8 cellular contexts compared by ENCODE assay signal in the genomic region with DNA sequence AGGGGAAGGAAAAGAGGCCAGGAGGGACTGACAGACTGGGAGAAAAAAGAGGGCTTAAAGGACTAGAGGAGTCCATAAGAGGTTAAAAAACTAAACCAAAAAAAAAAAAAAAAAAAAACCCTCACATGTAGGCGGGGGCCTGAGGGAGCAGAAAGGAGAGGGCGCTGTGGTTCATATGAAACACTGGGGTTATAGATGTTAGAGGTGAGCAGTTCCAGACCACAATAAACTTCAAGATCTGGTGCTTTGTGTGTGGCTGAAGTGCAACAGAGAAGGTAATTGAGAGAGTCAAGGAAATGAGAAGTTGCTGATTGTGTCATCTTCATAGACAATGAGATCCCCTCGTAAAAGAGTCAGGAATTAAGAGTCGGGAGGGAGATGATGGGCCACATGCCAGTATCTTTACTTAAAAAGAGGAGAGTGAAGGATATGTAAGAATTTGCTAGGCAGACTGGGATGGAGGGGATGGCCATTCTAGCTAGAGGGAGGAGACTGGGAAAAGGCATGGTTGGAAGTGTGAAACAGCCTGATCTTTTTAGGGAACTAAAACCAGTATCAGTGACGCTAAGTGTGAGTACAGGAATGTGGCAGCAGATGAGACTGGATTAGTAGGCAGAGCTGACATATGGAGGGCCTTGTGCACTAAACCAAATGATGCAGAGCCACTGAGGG. TPM values are rescaled to one million over a fixed set of nuclear protein-coding genes. Genes with fewer than 3 reads are reported as not detected.
DNase-seq lines count a peak whose midpoint lies in the region; ATAC-seq, FAIRE-seq and TF ChIP-seq lines count a peak whose summit lies in the region.

No MANE protein-coding gene starts in this region.

- RAD21 ChIA-PET in GM12878 (lab: Charles Lee; ENCODE audit: unreplicated experiment): interaction anchor here (0.7 to 2.3 kb wide), 5 partner anchors 17 to 138 kb away, joined by 3 to 9 read pairs (median 4); no protein-coding TSS in a partner anchor

- no peaks in the 10 kb centered on the region for H4K20me1 ChIP-seq in GM12878 (ENCODE audit: control insufficient read depth, insufficient read depth)

- H3K27me3 Mint-ChIP-seq in CD4-positive, alpha-beta memory T cell: no peaks in the 10 kb centered on the region

- POLR2A ChIA-PET in CD4-positive, alpha-beta memory T cell (lab: Charles Lee; ENCODE audit: partially characterized antibody): interaction anchor here (1.1 to 2.6 kb wide), 2 partner anchors 17 to 19 kb away, joined by 3 to 17 read pairs; a partner anchor contains a TSS
- POLR2A ChIA-PET in GM12878 (lab: Charles Lee): interaction anchor here (0.7 to 2.0 kb wide), 5 partner anchors 16 to 24 kb away, joined by 3 to 10 read pairs (median 3); a partner anchor contains a TSS

- peak; percentile 82 for FAIRE-seq in GM12878 (lab: Jason Lieb, UNC)

- intact Hi-C loops in CD4-positive, alpha-beta memory T cell (cut with micrococcal nuclease): loop anchor here (2.0 kb wide), 1 partner anchor 18 kb away; a partner anchor contains a TSS
- intact Hi-C loops in GM12878 (cut with micrococcal nuclease; ENCODE audit: unreplicated experiment): loop anchor here (1.0 to 10.0 kb wide), 2 partner anchors 18 to 590 kb away; no protein-coding TSS in a partner anchor

- no peak overlapping the region for H3K4me3 ChIP-seq in CD4-positive, alpha-beta memory T cell (ENCODE audit: low read length in 2 of 2)
- H3K4me3 ChIP-seq in GM12878: no peak overlapping the region

- peak overlapping the region in 2 of 8 donors; percentile 14 to 56 for H3K4me3 Mint-ChIP-seq in CD4-positive, alpha-beta memory T cell

- TF ChIP-seq POLR2A in GM12878 (IDR thresholded peaks at IDR 0.05; ENCODE audit: low read depth, low read length): no peak

- no peaks in the 10 kb centered on the region for H3K9me3 ChIP-seq in CD4-positive, alpha-beta memory T cell (ENCODE audit: control insufficient read depth in 1 of 2, low read length in 2 of 2)
- H3K9me3 ChIP-seq in GM12878 (replicated peaks; ENCODE audit: control insufficient read depth, insufficient read depth, low read length): no peaks in the 10 kb centered on the region

- BruUV-seq in GM12878 (replicated peaks; lab: Mats Ljungman, UMichigan): no TSS peak

- TF ChIP-seq EP300 in GM12878 (IDR thresholded peaks at IDR 0.05; ENCODE audit: borderline replicate concordance in 1 of 2, control insufficient read depth in 1 of 2, low read depth in 2 of 2, low read length in 2 of 2): 0 out of 4 replicates have a peak, but pooled peaks of 1 of the 2 experiments have one; percentile 24

- DNase-seq in CD4-positive, alpha-beta memory T cell: peak; percentile 43 to 63 (median 55)
- peak; percentile 58 for DNase-seq in GM12878 (ENCODE audit: low read depth, low spot score)
- no peak for DNase-seq in hypothalamus (lab: John Stamatoyannopoulos, UW)
- no peak for DNase-seq in pons (ENCODE audit: low spot score)
- DNase-seq in NCI-H1092 treated with DMSO at 0.1 percent for 48 hours (lab: John Stamatoyannopoulos, UW): no peak
- no peak for DNase-seq in kidney glomerular epithelial cell (lab: John Stamatoyannopoulos, UW)

- H2AFZ ChIP-seq in GM12878 (ENCODE audit: control insufficient read depth, low read depth, low read length): peak overlapping the region; percentile 44

- no peaks in the 10 kb centered on the region for H3K27me3 ChIP-seq in CD4-positive, alpha-beta memory T cell (ENCODE audit: insufficient read depth, low read length)
- no peaks in the 10 kb centered on the region for H3K27me3 ChIP-seq in GM12878 (replicated peaks in 1 of 2; ENCODE audit: control insufficient read depth in 2 of 2, insufficient read depth in 2 of 2, low read length in 1 of 2)

- ATAC-seq in GM19372 (IDR thresholded peaks at IDR 0.05; ENCODE audit: low read depth, unreplicated experiment): peak; percentile 83
- peak; percentile 81 for ATAC-seq in HG03575 (IDR thresholded peaks at IDR 0.05; ENCODE audit: extremely low read depth, insufficient number of reproducible peaks, low FRiP score, unreplicated experiment)
- ATAC-seq in GM12878: peak; percentile 95

- peaks cover 0 to 1% (median 0%) of the 10 kb centered on the region in 8 donors for H3K9me3 Mint-ChIP-seq in CD4-positive, alpha-beta memory T cell

- peaks cover 5% of the 10 kb centered on the region for H3K4me1 ChIP-seq in CD4-positive, alpha-beta memory T cell (ENCODE audit: insufficient read depth, low read length)
- peaks cover 6% of the 10 kb centered on the region; the same call in 1 of the 2 replicates for H3K4me1 ChIP-seq in GM12878 (ENCODE audit: control insufficient read depth, insufficient read depth, low read length)

- CTCF ChIA-PET in CD4-positive, alpha-beta memory T cell (lab: Charles Lee; ENCODE audit: partially characterized antibody): interaction anchor here (0.6 to 1.4 kb wide), 6 partner anchors 9 to 129 kb away, joined by 3 to 4 read pairs (median 3); no protein-coding TSS in a partner anchor
- CTCF ChIA-PET in GM12878 (lab: Yijun Ruan, JAX): interaction anchor here (0.7 to 2.0 kb wide), 12 partner anchors 16 to 138 kb away, joined by 3 to 6 read pairs (median 4); no protein-coding TSS in a partner anchor

- peak; percentile 8 to 37 (median 25); a peak in 3 of 6 replicates for TF ChIP-seq CTCF in GM12878 (IDR thresholded peaks at IDR 0.05 in 2 of 3, conservative IDR thresholded peaks at IDR 0.05 in 1 of 3; ENCODE audit: control insufficient read depth in 2 of 3, extremely low read depth in 1 of 3, insufficient read depth in 1 of 3, low read depth in 3 of 3, low read length in 3 of 3)

- peak overlapping the region; percentile 6 to 81 (median 43) for H3K27ac Mint-ChIP-seq in CD4-positive, alpha-beta memory T cell

- H3K36me3 Mint-ChIP-seq in CD4-positive, alpha-beta memory T cell: no peaks in the 10 kb centered on the region

- H3K79me2 ChIP-seq in GM12878 (ENCODE audit: control insufficient read depth, insufficient read depth, low read length): no peaks in the 10 kb centered on the region

- peak overlapping the region; percentile 50 for H3K4me2 ChIP-seq in GM12878 (ENCODE audit: control insufficient read depth, insufficient read depth)

- TF ChIP-seq RAD21 in GM12878 (IDR thresholded peaks at IDR 0.05; ENCODE audit: insufficient read depth, low read depth, low read length): peak; percentile 42; the same call in 1 of the 2 replicates

- in situ Hi-C loops in GM12878 (cut with MboI): loop anchor here (5.0 kb wide), 1 partner anchor 47 kb away; no protein-coding TSS in a partner anchor

- H3K27ac ChIP-seq in CD4-positive, alpha-beta memory T cell (ENCODE audit: low read depth, low read length): no peak overlapping the region
- peak overlapping the region; percentile 20 for H3K27ac ChIP-seq in GM12878 (ENCODE audit: control insufficient read depth, insufficient read depth)

- SMC1A ChIA-PET in GM12878 (lab: Charles Lee; ENCODE audit: uncharacterized antibody, unreplicated experiment): interaction anchor here (0.7 to 5.9 kb wide), 8 partner anchors 18 to 138 kb away, joined by 3 to 51 read pairs (median 4); a partner anchor contains a TSS

- WGBS in GM12878 (ENCODE audit: insufficient coverage, insufficient replicate concordance, low lambda C conversion rate, missing lambda C conversion rate): 0% methylated on average over 5 of the region's 5 CpGs

- H3K4me1 Mint-ChIP-seq in CD4-positive, alpha-beta memory T cell: peaks cover 4 to 11% (median 9%) of the 10 kb centered on the region in 4 donors

- no peak overlapping the region for H3K9ac ChIP-seq in GM12878 (ENCODE audit: control insufficient read depth, insufficient read depth, low read length)

- no peaks in the 10 kb centered on the region for H3K36me3 ChIP-seq in CD4-positive, alpha-beta memory T cell (ENCODE audit: insufficient read depth, low read length)
- no peaks in the 10 kb centered on the region for H3K36me3 ChIP-seq in GM12878 (ENCODE audit: control insufficient read depth in 2 of 2, insufficient read depth in 2 of 2, low read length in 1 of 2)

TF ChIP-seq in GM12878, 131 proteins besides CTCF, POLR2A, EP300 and RAD21 (continues in another document):
- TF ChIP-seq MEF2B (IDR thresholded peaks at IDR 0.05; ENCODE audit: partially characterized antibody, poor library complexity, severe bottlenecking) (peak; percentile 14), EED (IDR thresholded peaks at IDR 0.05; ENCODE audit: low read depth) (peak; percentile 59; the same call in 1 of the 2 replicates), NR2C2 (IDR thresholded peaks at IDR 0.05; ENCODE audit: borderline replicate concordance, control insufficient read depth, insufficient read length, low read depth) (no peak), ATF7 (IDR thresholded peaks at IDR 0.05; ENCODE audit: low read depth) (peak; percentile 49; the same call in 1 of the 2 replicates), RBBP5 (conservative IDR thresholded peaks at IDR 0.05) (no peak), NR2F1 (conservative IDR thresholded peaks at IDR 0.05) (peak; percentile 70; the same call in 1 of the 2 replicates), ZSCAN29 (IDR thresholded peaks at IDR 0.05) (no peak), IKZF1 (conservative IDR thresholded peaks at IDR 0.05) (peak; percentile 80)

RNA-seq across cellular contexts. Expression of a gene that starts 18.4 kb away (rescaled TPM):
- total RNA-seq in CD4-positive, alpha-beta memory T cell: 100 to 1,000 TPM; 515 to 525 TPM
- 10 to 100 TPM; 18.3 to 39.0 TPM for polyA plus RNA-seq in CD4-positive, alpha-beta memory T cell
- 1,605 and 1,665 TPM in 2 replicates for total RNA-seq in GM12878 (2013; cell fraction: nucleolus; rRNA removed)
- total RNA-seq in GM12878 (2014; rRNA removed): 111 and 121 TPM in 2 replicates
- total RNA-seq in GM12878 (2014; rRNA removed; fragmentation: Illumina TruSeq; extraction: Trizol): 103 and 109 TPM in 2 replicates
- 150 and 163 TPM in 2 replicates for total RNA-seq in GM12878 (2021)
- polyA plus RNA-seq in GM12878 (2011; ENCODE audit: low read depth): 105 TPM
- 638 and 671 TPM in 2 replicates for polyA plus RNA-seq in GM12878 (2011; rRNA removed)
- polyA plus RNA-seq in GM12878 (2011; cell fraction: cytosol; rRNA removed): 393 and 417 TPM in 2 replicates
- 2,850 and 3,821 TPM in 2 replicates for polyA plus RNA-seq in GM12878 (2011; cell fraction: nucleus; rRNA removed)
- polyA plus RNA-seq in GM12878 (2012): 117 and 123 TPM in 2 replicates
- 142 and 188 TPM in 2 replicates for polyA plus RNA-seq in GM12878 (2014; fragmentation: Illumina TruSeq; extraction: Trizol)
- polyA plus RNA-seq in GM12878 (2014; fragmentation: Nextera tagmentation; extraction: Ambion mirVana): 10 to 100 TPM; 38.2 to 43.8 TPM
- polyA plus RNA-seq in GM12878 (2014; rRNA removed): 176 and 192 TPM in 2 replicates
- 10 to 100 TPM; 45.0 to 50.2 TPM for polyA plus RNA-seq in GM12878 (2016; fragmentation: Nextera tagmentation; extraction: Ambion mirVana)
- 422 and 572 TPM in 2 replicates for polyA minus RNA-seq in GM12878 (2011; rRNA and poly(A)+ RNA removed)
- polyA minus RNA-seq in GM12878 (2011; cell fraction: cytosol; rRNA and poly(A)+ RNA removed): 94.5 and 106 TPM in 2 replicates
- 476 and 579 TPM in 2 replicates for polyA minus RNA-seq in GM12878 (2011; cell fraction: nucleus; rRNA and poly(A)+ RNA removed)

Comparison
In these comparisons a context has a peak if more than half of its experiments do, and no peak if none do; other contexts are left out.
1. DNase-seq: peak in CD4-positive, alpha-beta memory T cell (5 of 5) and GM12878 (single experiment); none in hypothalamus (0 of 51), pons (single experiment), NCI-H1092 treated with DMSO at 0.1 percent for 48 hours (single experiment) and kidney glomerular epithelial cell (single experiment).
2. Peak in every context shown above with its lines, with median percentiles within 50 percentile points of each other: ATAC-seq.